ENCODE assay signal across 1 cellular context in the genomic region with DNA sequence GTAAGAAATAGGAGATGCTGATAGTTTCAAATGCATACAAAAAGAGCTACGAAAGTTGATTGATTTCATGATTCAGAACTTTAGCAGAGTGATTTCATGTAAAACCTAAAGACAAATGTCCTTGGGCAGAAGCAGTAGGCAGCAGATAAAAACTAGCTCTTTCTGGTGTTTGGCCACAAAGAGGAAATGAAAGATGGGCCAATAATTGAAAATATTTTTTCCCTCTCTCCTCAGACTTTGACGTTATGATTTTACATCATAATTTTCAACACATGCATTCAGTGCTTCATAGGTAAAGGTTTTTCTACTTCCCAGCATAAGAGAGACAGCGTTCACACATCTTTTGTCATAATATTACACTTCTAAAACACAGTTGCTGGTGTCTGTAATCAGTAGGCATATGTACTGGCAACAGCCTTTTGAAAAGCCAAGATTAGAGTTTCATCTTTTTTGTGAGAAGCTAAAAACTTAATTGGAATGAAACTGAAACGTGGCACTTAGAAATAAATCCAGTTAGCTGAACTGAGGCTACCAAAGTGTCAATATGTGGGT.
TF ChIP-seq lines count a peak whose summit lies in the region.

No MANE protein-coding gene starts in this region.

TF ChIP-seq in GM12878, 131 proteins besides CTCF, POLR2A, EP300 and RAD21 (continued from another document):
- TF ChIP-seq PBX3 (IDR thresholded peaks at IDR 0.05; ENCODE audit: insufficient replicate concordance, low read depth, low read length) (no peak), WRNIP1 (IDR thresholded peaks at IDR 0.05; ENCODE audit: borderline replicate concordance, low read depth, low read length) (no peak), IKZF2 (IDR thresholded peaks at IDR 0.05) (peak; percentile 25 to 45; a peak in 3 of 4 replicates), SMARCA5 (IDR thresholded peaks at IDR 0.05) (no peak), RAD51 (IDR thresholded peaks at IDR 0.05) (no peak), LARP7 (IDR thresholded peaks at IDR 0.05) (no peak), MYC (IDR thresholded peaks at IDR 0.05; ENCODE audit: insufficient read depth, insufficient read length, insufficient replicate concordance, low read length, severe bottlenecking) (no peak), CBFB (IDR thresholded peaks at IDR 0.05; ENCODE audit: low read depth) (no peak), NRF1 (conservative IDR thresholded peaks at IDR 0.05; ENCODE audit: low read depth, low read length) (no peak)
- TF ChIP-seq, protein P1, sequence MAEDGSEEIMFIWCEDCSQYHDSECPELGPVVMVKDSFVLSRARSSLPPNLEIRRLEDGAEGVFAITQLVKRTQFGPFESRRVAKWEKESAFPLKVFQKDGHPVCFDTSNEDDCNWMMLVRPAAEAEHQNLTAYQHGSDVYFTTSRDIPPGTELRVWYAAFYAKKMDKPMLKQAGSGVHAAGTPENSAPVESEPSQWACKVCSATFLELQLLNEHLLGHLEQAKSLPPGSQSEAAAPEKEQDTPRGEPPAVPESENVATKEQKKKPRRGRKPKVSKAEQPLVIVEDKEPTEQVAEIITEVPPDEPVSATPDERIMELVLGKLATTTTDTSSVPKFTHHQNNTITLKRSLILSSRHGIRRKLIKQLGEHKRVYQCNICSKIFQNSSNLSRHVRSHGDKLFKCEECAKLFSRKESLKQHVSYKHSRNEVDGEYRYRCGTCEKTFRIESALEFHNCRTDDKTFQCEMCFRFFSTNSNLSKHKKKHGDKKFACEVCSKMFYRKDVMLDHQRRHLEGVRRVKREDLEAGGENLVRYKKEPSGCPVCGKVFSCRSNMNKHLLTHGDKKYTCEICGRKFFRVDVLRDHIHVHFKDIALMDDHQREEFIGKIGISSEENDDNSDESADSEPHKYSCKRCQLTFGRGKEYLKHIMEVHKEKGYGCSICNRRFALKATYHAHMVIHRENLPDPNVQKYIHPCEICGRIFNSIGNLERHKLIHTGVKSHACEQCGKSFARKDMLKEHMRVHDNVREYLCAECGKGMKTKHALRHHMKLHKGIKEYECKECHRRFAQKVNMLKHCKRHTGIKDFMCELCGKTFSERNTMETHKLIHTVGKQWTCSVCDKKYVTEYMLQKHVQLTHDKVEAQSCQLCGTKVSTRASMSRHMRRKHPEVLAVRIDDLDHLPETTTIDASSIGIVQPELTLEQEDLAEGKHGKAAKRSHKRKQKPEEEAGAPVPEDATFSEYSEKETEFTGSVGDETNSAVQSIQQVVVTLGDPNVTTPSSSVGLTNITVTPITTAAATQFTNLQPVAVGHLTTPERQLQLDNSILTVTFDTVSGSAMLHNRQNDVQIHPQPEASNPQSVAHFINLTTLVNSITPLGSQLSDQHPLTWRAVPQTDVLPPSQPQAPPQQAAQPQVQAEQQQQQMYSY (CRISPR knock-in tag; IDR thresholded peaks at IDR 0.05): no peak
